14 cellular contexts compared by ENCODE assay signal in the genomic region with DNA sequence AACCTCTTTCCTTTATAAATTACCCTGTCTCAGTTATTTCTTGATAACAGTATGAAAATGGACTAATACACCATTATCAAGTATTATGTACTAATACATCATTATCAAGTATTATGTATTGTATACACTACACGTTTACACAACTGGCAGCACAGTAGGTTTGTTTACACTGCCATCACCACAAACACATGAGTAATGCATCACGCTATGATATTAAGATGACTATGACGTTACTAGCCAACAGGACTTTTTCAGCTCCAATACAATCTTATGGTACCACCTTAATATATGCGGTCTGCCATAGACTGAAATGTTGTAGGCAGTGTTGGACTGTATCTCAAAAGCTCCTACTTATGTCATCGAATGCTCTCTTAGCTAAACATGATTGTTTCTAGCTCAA. TPM values are rescaled to one million over a fixed set of nuclear protein-coding genes. Genes with fewer than 3 reads are reported as not detected.
DNase-seq lines count a peak whose midpoint lies in the region; FAIRE-seq and TF ChIP-seq lines count a peak whose summit lies in the region.
"Had no signal": no experiment of that assay in that cellular context is flagged by ENCODE, and none has a peak within 500 bp of the region (broad histone marks: within the 10 kb centered on the region; RNA-seq: fewer than 3 reads in every experiment).

No MANE protein-coding gene starts in this region.

- H3K27me3 Mint-ChIP-seq in T-helper 2 cell treated with Interferon-gamma antibody and Interleukin-4, amounts not matched to agents 5 μg/mL and 100 μg/mL, for 36 hours (ENCODE audit: low read depth) = no peaks in the 10 kb centered on the region

- H3K36me3 ChIP-seq in bronchial epithelial cell (ENCODE audit: control insufficient read depth, insufficient read depth, low read length) = no peaks in the 10 kb centered on the region
- H3K36me3 ChIP-seq: HAP-1 had no signal

- H3K27me3 ChIP-seq in bronchial epithelial cell (ENCODE audit: control insufficient read depth, insufficient read depth, low read length) = no peaks in the 10 kb centered on the region

- no peaks in the 10 kb centered on the region for H3K36me3 Mint-ChIP-seq in T-helper 2 cell treated with Interferon-gamma antibody and Interleukin-4, amounts not matched to agents 5 μg/mL and 100 μg/mL, for 36 hours (ENCODE audit: low read depth)
- H3K36me3 Mint-ChIP-seq: CD8-positive, alpha-beta T cell had no signal

- DNase-seq in ELR (ENCODE audit: low read depth) = peak; percentile 65
- peak; percentile 75 for DNase-seq in NCI-H460 (ENCODE audit: extremely low read depth, low read depth)
- DNase-seq in bronchial epithelial cell (ENCODE audit: low read depth) = peak; percentile 76
- DNase-seq in posterior cingulate gyrus = no peak
- no peak for DNase-seq in cortex of kidney (lab: John Stamatoyannopoulos, UW)
- no peak for DNase-seq in T-helper 2 cell treated with Interferon-gamma antibody and Interleukin-4, amounts not matched to agents 5 μg/mL and 100 μg/mL, for 36 hours (ENCODE audit: low spot score)
- DNase-seq in 8988T = no peak
- DNase-seq: CD8-positive, alpha-beta T cell; COR-L47 had no signal

- TF ChIP-seq CTCF in bronchial epithelial cell (IDR thresholded peaks at IDR 0.05; ENCODE audit: insufficient read depth, low read length, severe bottlenecking) = no peak

- no peaks in the 10 kb centered on the region for H3K4me1 Mint-ChIP-seq in T-helper 2 cell treated with Interferon-gamma antibody and Interleukin-4, amounts not matched to agents 5 μg/mL and 100 μg/mL, for 36 hours (ENCODE audit: low read depth)
- H3K4me1 Mint-ChIP-seq: CD14-positive monocyte had no signal

- H3K4me3 Mint-ChIP-seq in T-helper 2 cell treated with Interferon-gamma antibody and Interleukin-4, amounts not matched to agents 5 μg/mL and 100 μg/mL, for 36 hours = no peak overlapping the region
- H3K4me3 Mint-ChIP-seq: CD14-positive monocyte; CD8-positive, alpha-beta T cell; GM23338 had no signal

- no peaks in the 10 kb centered on the region for H3K9me3 Mint-ChIP-seq in T-helper 2 cell treated with Interferon-gamma antibody and Interleukin-4, amounts not matched to agents 5 μg/mL and 100 μg/mL, for 36 hours
- H3K9me3 Mint-ChIP-seq: CD8-positive, alpha-beta T cell; GM23338 had no signal

- intact Hi-C loops in posterior cingulate gyrus (cut with DNase I) = no loop called here

- FAIRE-seq in bronchial epithelial cell (lab: Jason Lieb, UNC) = no peak
- FAIRE-seq: GM12878, K562 had no signal

- H3K27ac Mint-ChIP-seq in T-helper 2 cell treated with Interferon-gamma antibody and Interleukin-4, amounts not matched to agents 5 μg/mL and 100 μg/mL, for 36 hours = no peak overlapping the region
- H3K27ac Mint-ChIP-seq: CD14-positive monocyte; CD8-positive, alpha-beta T cell; GM23338 had no signal

- H3K4me3 ChIP-seq in bronchial epithelial cell (ENCODE audit: low read depth, low read length) = no peak overlapping the region
- H3K4me3 ChIP-seq: GM12878, GM23338, HAP-1, K562 had no signal

RNA-seq across cellular contexts. Expression of a gene that starts 28.2 kb away (rescaled TPM):
- total RNA-seq in NCI-H460 (2014; rRNA removed; shearing (Covaris generic)) = 32.1 and 40.0 TPM in 2 replicates
- 6.5 and 9.3 TPM in 2 replicates for polyA plus RNA-seq in NCI-H460 (2014; cell fraction: nucleus; rRNA removed)
- total RNA-seq in bronchial epithelial cell = 12.4 and 14.8 TPM in 2 replicates

Comparison
In these comparisons a context has a peak if more than half of its experiments do, and no peak if none do; other contexts are left out.
1. DNase-seq: peak in ELR (single experiment), NCI-H460 (single experiment) and bronchial epithelial cell (single experiment); none in posterior cingulate gyrus (0 of 10), cortex of kidney (single experiment), T-helper 2 cell treated with Interferon-gamma antibody and Interleukin-4, amounts not matched to agents 5 μg/mL and 100 μg/mL, for 36 hours (single experiment) and 8988T (single experiment).